In the genomic region with DNA sequence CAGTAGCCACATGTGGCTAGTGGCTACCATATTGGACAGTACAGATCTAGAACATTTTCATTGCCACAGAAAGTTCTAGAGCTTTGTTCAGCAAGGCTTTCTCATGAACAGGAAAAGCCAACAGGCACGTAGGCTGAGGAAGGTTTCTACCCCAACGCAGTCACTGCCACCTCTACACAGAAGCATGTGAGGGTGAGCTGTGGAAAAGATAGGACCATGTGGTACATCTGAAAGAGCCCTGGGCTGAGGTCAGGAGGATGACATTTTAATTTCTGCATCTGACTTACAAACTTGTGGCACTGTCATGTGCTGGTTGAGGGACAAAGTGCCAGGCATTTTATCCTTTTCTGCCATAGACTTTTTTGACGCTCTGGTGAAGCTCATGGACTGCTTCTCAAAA, we compare ENCODE assay signal across 30 cellular contexts.
"Had no signal": no experiment of that assay in that cellular context is flagged by ENCODE, and none has a peak within 500 bp of the region (broad histone marks: within the 10 kb centered on the region; RNA-seq: fewer than 3 reads in every experiment).

No MANE protein-coding gene starts in this region.

- FAIRE-seq: endothelial cell of umbilical vein had no signal

- ATAC-seq: foreskin keratinocyte; gastroesophageal sphincter; heart left ventricle; left lobe of liver; natural killer cell; sciatic nerve; stimulated activated memory B cell treated with anti-CD40 and anti-IgM and Interleukin-4, amounts not matched to agents 10 μg/mL and 1 μg/mL and 100 μg/mL, for 72 hours; upper lobe of right lung had no signal

- H3K9me3 ChIP-seq: neutrophil, suprapubic skin, transverse colon, upper lobe of right lung, uterus had no signal

- H3K36me3 Mint-ChIP-seq: natural killer cell; stimulated activated memory B cell treated with anti-CD40 and anti-IgM and Interleukin-4, amounts not matched to agents 10 μg/mL and 1 μg/mL and 100 μg/mL, for 72 hours had no signal

- H3K4me1 ChIP-seq: esophagus muscularis mucosa, foreskin keratinocyte, parathyroid adenoma, right atrium auricular region, suprapubic skin, transverse colon, upper lobe of right lung, uterus had no signal

- H3K27me3 ChIP-seq: esophagus muscularis mucosa, foreskin keratinocyte, gastroesophageal sphincter, hepatocyte, neutrophil, right atrium auricular region, suprapubic skin, transverse colon, upper lobe of right lung, uterus had no signal

- H3K4me3 Mint-ChIP-seq: memory B cell; natural killer cell; neural crest cell; stimulated activated memory B cell treated with anti-CD40 and anti-IgM and Interleukin-4, amounts not matched to agents 10 μg/mL and 1 μg/mL and 100 μg/mL, for 72 hours; stimulated activated naive CD8-positive, alpha-beta T cell treated with anti-CD3 and anti-CD28 coated beads, Interleukin-15, Interleukin-2, amounts not matched to agents 100 ng/mL and 50 ng/mL, for 24 hours had no signal

- H3K9ac ChIP-seq: parathyroid adenoma had no signal

- H3K27me3 Mint-ChIP-seq: progenitor cell of endocrine pancreas; stimulated activated naive CD8-positive, alpha-beta T cell treated with anti-CD3 and anti-CD28 coated beads, Interleukin-15, Interleukin-2, amounts not matched to agents 100 ng/mL and 50 ng/mL, for 24 hours had no signal

- H3K4me1 Mint-ChIP-seq: memory B cell, natural killer cell had no signal

- H3K79me2 ChIP-seq: hepatocyte, parathyroid adenoma had no signal

- H3K27ac ChIP-seq: coronary artery, esophagus muscularis mucosa, foreskin keratinocyte, gastroesophageal sphincter, heart left ventricle, hepatocyte, neutrophil, parathyroid adenoma, right atrium auricular region, suprapubic skin, transverse colon, upper lobe of right lung had no signal

- H3K36me3 ChIP-seq: esophagus muscularis mucosa, gastroesophageal sphincter, heart left ventricle, neutrophil, right atrium auricular region, suprapubic skin, transverse colon, upper lobe of right lung, uterus had no signal

- H3K4me3 ChIP-seq: coronary artery, esophagus muscularis mucosa, gastroesophageal sphincter, heart left ventricle, hepatocyte, lung, right atrium auricular region, smooth muscle cell, suprapubic skin, transverse colon, upper lobe of right lung, uterus had no signal

- H2AFZ ChIP-seq: hepatocyte, parathyroid adenoma had no signal

- H3K9me3 Mint-ChIP-seq: natural killer cell; stimulated activated naive CD8-positive, alpha-beta T cell treated with anti-CD3 and anti-CD28 coated beads, Interleukin-15, Interleukin-2, amounts not matched to agents 100 ng/mL and 50 ng/mL, for 24 hours had no signal

- H3K4me2 ChIP-seq: hepatocyte, smooth muscle cell had no signal

- H3K27ac Mint-ChIP-seq: memory B cell; natural killer cell; progenitor cell of endocrine pancreas; stimulated activated memory B cell treated with anti-CD40 and anti-IgM and Interleukin-4, amounts not matched to agents 10 μg/mL and 1 μg/mL and 100 μg/mL, for 72 hours had no signal

- DNase-seq: dermis blood vessel endothelial cell; effector memory CD4-positive, alpha-beta T cell; foreskin keratinocyte; heart left ventricle; kidney; natural killer cell; stimulated activated CD4-positive, alpha-beta T cell treated with anti-CD3 and anti-CD28 coated beads, Interleukin-12 subunit alpha, Interleukin-12 subunit beta, amount 100 ng/mL, for 4 hours; stimulated activated CD4-positive, alpha-beta T cell treated with anti-CD3 and anti-CD28 coated beads, Interleukin-1b, Interleukin-23, amount 100 ng/mL, for 48 hours; stimulated activated CD4-positive, alpha-beta T cell treated with anti-CD3 and anti-CD28 coated beads, Interleukin-4, amount 100 ng/mL, for 1 hour; transverse colon; upper lobe of right lung; uterus had no signal
